In genomic region chr1:29686012-29686930, GRCh38 we compare ENCODE assay signal across 18 cellular contexts.
DNase-seq lines count a peak whose midpoint lies in the region; ATAC-seq and TF ChIP-seq lines count a peak whose summit lies in the region.
"Had no signal": no experiment of that assay in that cellular context is flagged by ENCODE, and none has a peak within 500 bp of the region (broad histone marks: within the 10 kb centered on the region; RNA-seq: fewer than 3 reads in every experiment).

No MANE protein-coding gene starts in this region.

- no peaks in the 10 kb centered on the region for H3K36me3 Mint-ChIP-seq in activated T-cell treated with anti-CD3 and anti-CD28 coated beads, Interleukin-2, amount 50 U/mL, for 24 hours (ENCODE audit: low read depth)
- no peaks in the 10 kb centered on the region for H3K36me3 Mint-ChIP-seq in activated T-cell treated with anti-CD3 and anti-CD28 coated beads, Interleukin-2, amount 50 U/mL, for 4 hours (ENCODE audit: insufficient read depth)
- H3K36me3 Mint-ChIP-seq in type B pancreatic cell: no peaks in the 10 kb centered on the region
- H3K36me3 Mint-ChIP-seq: immature natural killer cell had no signal

- peaks cover 45% of the 10 kb centered on the region for H3K27me3 Mint-ChIP-seq in activated T-cell treated with anti-CD3 and anti-CD28 coated beads, Interleukin-2, amount 50 U/mL, for 24 hours
- peaks cover 23% of the 10 kb centered on the region for H3K27me3 Mint-ChIP-seq in activated T-cell treated with anti-CD3 and anti-CD28 coated beads, Interleukin-2, amount 50 U/mL, for 4 hours (ENCODE audit: low read depth)
- peaks cover 42% of the 10 kb centered on the region for H3K27me3 Mint-ChIP-seq in type B pancreatic cell

- DNase-seq in activated T-cell treated with anti-CD3 and anti-CD28 coated beads, Interleukin-2, amount 50 U/mL, for 24 hours: peak; percentile 6
- no peak for DNase-seq in activated T-cell treated with anti-CD3 and anti-CD28 coated beads, Interleukin-2, amount 50 U/mL, for 4 hours
- DNase-seq in T1000 (lab: John Stamatoyannopoulos, UW): peak; percentile 34
- DNase-seq in islet precursor cell: peak; percentile 57
- peak; percentile 40 for DNase-seq in type B pancreatic cell (ENCODE audit: extremely low spot score, unreplicated experiment)
- DNase-seq in SHP77 treated with DMSO at 0.1 percent for 48 hours (lab: John Stamatoyannopoulos, UW): no peak
- DNase-seq in activated naive CD4-positive, alpha-beta T cell treated with anti-CD3 and anti-CD28 coated beads, Interleukin-2, amount 50 U/mL, for 16 hours: no peak
- DNase-seq: activated B cell treated with CpG ODN at 0.5 μM for 24 hours; amniotic stem cell; Calu3; central memory CD4-positive, alpha-beta T cell; immature natural killer cell; NCI-H526; stimulated activated CD4-positive, alpha-beta T cell treated with anti-CD3 and anti-CD28 coated beads, Interleukin-2, amount 100 ng/mL, for 48 hours; stimulated activated naive CD8-positive, alpha-beta T cell treated with anti-CD3 and anti-CD28 coated beads, Interleukin-15, amount 100 ng/mL, for 72 hours; T-helper 2 cell; trophoblast cell had no signal

- peaks cover 14% of the 10 kb centered on the region for H3K4me1 Mint-ChIP-seq in activated T-cell treated with anti-CD3 and anti-CD28 coated beads, Interleukin-2, amount 50 U/mL, for 24 hours (ENCODE audit: low read depth)
- peaks cover 3% of the 10 kb centered on the region for H3K4me1 Mint-ChIP-seq in activated T-cell treated with anti-CD3 and anti-CD28 coated beads, Interleukin-2, amount 50 U/mL, for 4 hours (ENCODE audit: low read depth)
- H3K4me1 Mint-ChIP-seq in type B pancreatic cell (ENCODE audit: unreplicated experiment): peaks cover 39% of the 10 kb centered on the region
- H3K4me1 Mint-ChIP-seq: immature natural killer cell had no signal

- H3K9me3 Mint-ChIP-seq in activated T-cell treated with anti-CD3 and anti-CD28 coated beads, Interleukin-2, amount 50 U/mL, for 24 hours: no peaks in the 10 kb centered on the region
- no peaks in the 10 kb centered on the region for H3K9me3 Mint-ChIP-seq in activated T-cell treated with anti-CD3 and anti-CD28 coated beads, Interleukin-2, amount 50 U/mL, for 4 hours
- no peaks in the 10 kb centered on the region for H3K9me3 Mint-ChIP-seq in type B pancreatic cell
- H3K9me3 Mint-ChIP-seq: activated B cell treated with CpG ODN at 0.5 μM for 24 hours; immature natural killer cell; stimulated activated naive CD8-positive, alpha-beta T cell treated with anti-CD3 and anti-CD28 coated beads, Interleukin-15, amount 100 ng/mL, for 72 hours had no signal

- H3K27ac Mint-ChIP-seq in activated T-cell treated with anti-CD3 and anti-CD28 coated beads, Interleukin-2, amount 50 U/mL, for 24 hours: no peak overlapping the region
- no peak overlapping the region for H3K27ac Mint-ChIP-seq in type B pancreatic cell
- H3K27ac Mint-ChIP-seq: activated B cell treated with CpG ODN at 0.5 μM for 24 hours, immature natural killer cell had no signal

- no peak for TF ChIP-seq CTCF in type B pancreatic cell (conservative IDR thresholded peaks at IDR 0.05)

- no peak for ATAC-seq in activated T-cell treated with anti-CD3 and anti-CD28 coated beads, Interleukin-2, amount 50 U/mL, for 4 hours
- ATAC-seq in GM21515 (IDR thresholded peaks at IDR 0.05; ENCODE audit: unreplicated experiment): no peak
- ATAC-seq: stimulated activated naive CD8-positive, alpha-beta T cell treated with anti-CD3 and anti-CD28 coated beads, Interleukin-15, amount 100 ng/mL, for 72 hours had no signal

- H3K4me3 Mint-ChIP-seq in activated T-cell treated with anti-CD3 and anti-CD28 coated beads, Interleukin-2, amount 50 U/mL, for 24 hours: no peak overlapping the region
- H3K4me3 Mint-ChIP-seq in activated T-cell treated with anti-CD3 and anti-CD28 coated beads, Interleukin-2, amount 50 U/mL, for 4 hours: no peak overlapping the region
- H3K4me3 Mint-ChIP-seq in type B pancreatic cell: no peak overlapping the region
- H3K4me3 Mint-ChIP-seq: activated B cell treated with CpG ODN at 0.5 μM for 24 hours; immature natural killer cell; stimulated activated naive CD8-positive, alpha-beta T cell treated with anti-CD3 and anti-CD28 coated beads, Interleukin-15, amount 100 ng/mL, for 72 hours had no signal

Comparison
In these comparisons a context has a peak if more than half of its experiments do, and no peak if none do; other contexts are left out.
1. DNase-seq: peak in activated T-cell treated with anti-CD3 and anti-CD28 coated beads, Interleukin-2, amount 50 U/mL, for 24 hours (single experiment), T1000 (single experiment), islet precursor cell (single experiment) and type B pancreatic cell (single experiment); none in activated T-cell treated with anti-CD3 and anti-CD28 coated beads, Interleukin-2, amount 50 U/mL, for 4 hours (single experiment), SHP77 treated with DMSO at 0.1 percent for 48 hours (single experiment) and activated naive CD4-positive, alpha-beta T cell treated with anti-CD3 and anti-CD28 coated beads, Interleukin-2, amount 50 U/mL, for 16 hours (single experiment).